ENCODE assay signal across 1 cellular context in the genomic region with DNA sequence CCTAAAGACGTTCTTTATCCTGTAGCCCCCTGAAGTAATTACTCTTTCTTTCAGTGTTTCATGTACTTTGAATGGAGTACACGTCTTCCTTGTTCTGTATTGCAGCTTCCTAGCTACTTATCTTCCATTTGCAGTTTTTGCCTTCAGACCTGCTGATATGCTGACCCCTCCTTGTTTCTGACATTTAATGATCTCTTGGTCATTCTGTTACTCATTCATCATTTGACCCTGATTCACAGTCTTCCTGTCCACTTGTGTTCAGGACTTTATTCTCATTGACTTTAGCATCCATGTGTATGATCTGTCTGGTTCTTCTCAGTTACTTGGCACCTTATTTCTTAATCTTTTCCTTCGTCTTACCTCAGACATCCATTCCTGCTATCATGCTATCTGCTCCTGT.
TF ChIP-seq lines count a peak whose summit lies in the region.

No MANE protein-coding gene starts in this region.

TF ChIP-seq in IMR-90, 13 proteins besides CTCF, POLR2A, EP300 and RAD21 (continued from another document):
- TF ChIP-seq MXI1 (IDR thresholded peaks at IDR 0.05; ENCODE audit: borderline replicate concordance, low read depth, low read length) (no peak), SMC3 (IDR thresholded peaks at IDR 0.05; ENCODE audit: low read depth, low read length) (no peak), RCOR1 (IDR thresholded peaks at IDR 0.05; ENCODE audit: insufficient replicate concordance, low read length) (no peak)
